17 cellular contexts compared by ENCODE assay signal in the genomic region with DNA sequence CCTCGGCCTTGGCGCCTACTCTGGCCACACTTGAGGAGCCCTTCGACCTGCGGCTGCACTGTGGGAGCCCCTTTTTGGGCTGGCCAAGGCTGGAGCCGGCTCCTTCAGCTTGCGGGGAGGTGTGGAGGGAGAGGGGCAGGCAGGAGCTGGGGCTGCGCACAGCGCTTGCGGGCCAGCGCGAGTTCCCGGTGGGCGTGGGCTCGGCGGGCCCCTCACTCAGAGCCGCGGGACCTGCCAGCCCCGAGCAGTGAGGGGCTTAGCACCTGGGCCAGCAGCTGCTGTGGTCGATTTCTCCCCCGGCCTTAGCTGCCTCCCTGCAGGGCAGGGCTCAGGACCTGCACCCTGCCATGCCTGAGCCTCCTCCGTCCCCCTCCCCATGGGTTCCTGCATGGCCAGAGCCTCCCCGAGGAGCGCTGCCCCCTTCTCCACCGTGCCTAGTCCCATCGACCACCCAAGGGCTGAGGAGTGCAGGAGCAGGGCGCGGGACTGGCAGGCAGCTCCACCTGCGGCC.
DNase-seq lines count a peak whose midpoint lies in the region; ATAC-seq and TF ChIP-seq lines count a peak whose summit lies in the region.
"Had no signal": no experiment of that assay in that cellular context is flagged by ENCODE, and none has a peak within 500 bp of the region (broad histone marks: within the 10 kb centered on the region; RNA-seq: fewer than 3 reads in every experiment).

No MANE protein-coding gene starts in this region.

- intact Hi-C loops in left cardiac atrium (cut with DNase I): no loop called here
- intact Hi-C loops in Right ventricle myocardium inferior (cut with DNase I): no loop called here
- intact Hi-C loops in posterior vena cava (cut with DNase I): no loop called here
- intact Hi-C loops in aorta (cut with DNase I): no loop called here

- CTCF ChIA-PET in WTC11 (lab: Charles Lee): no interaction called here

- no peaks in the 10 kb centered on the region for H3K36me3 ChIP-seq in aorta (ENCODE audit: control insufficient read depth in 1 of 2, insufficient read depth in 2 of 2, low read length in 1 of 2)

- no peaks in the 10 kb centered on the region for H3K27me3 ChIP-seq in aorta (ENCODE audit: control insufficient read depth in 1 of 2, insufficient read depth in 2 of 2, low read length in 1 of 2)

- H3K9me3 Mint-ChIP-seq in WTC11: peaks cover 12% of the 10 kb centered on the region

- no peak for TF ChIP-seq CTCF in WTC11 (IDR thresholded peaks at IDR 0.05)

- peaks cover 8% of the 10 kb centered on the region for H3K4me1 Mint-ChIP-seq in WTC11

- ATAC-seq in left cardiac atrium (no peak), Right ventricle myocardium inferior (no peak), WTC11 (no peak), aorta (ENCODE audit: low FRiP score) (no peak)
- ATAC-seq: GM12878, K562 had no signal

- DNase-seq in left cardiac atrium (peak; percentile 17), Right ventricle myocardium inferior (ENCODE audit: missing footprints) (no peak), WTC11 (ENCODE audit: low spot score) (peak; percentile 9), posterior vena cava (ENCODE audit: low spot score) (peak; percentile 73), aorta (peak; percentile 38 to 64), NCI-H226 (no peak), NCI-H345 treated with DMSO at 0.1 percent for 48 hours (lab: John Stamatoyannopoulos, UW; ENCODE audit: unreplicated experiment) (no peak)
- DNase-seq: AML-193; Calu3; CD4-positive, alpha-beta T cell; NCI-H1436 treated with DMSO at 0.1 percent for 48 hours; NCI-H2081; NCI-H526; RPMI8226 had no signal

- H3K4me3 ChIP-seq in aorta (ENCODE audit: low read length in 2 of 2): no peak overlapping the region
- H3K4me3 ChIP-seq: GM12878, K562 had no signal

- peaks cover 1% of the 10 kb centered on the region for H3K9me3 ChIP-seq in aorta (ENCODE audit: control insufficient read depth, low read length)

- POLR2A ChIA-PET in WTC11 (lab: Charles Lee): no interaction called here

- 97% methylated on average over 26 to 28 of the region's 28 CpGs for WGBS in aorta, 2 donors

- H3K27ac Mint-ChIP-seq in WTC11: no peak overlapping the region
- H3K27ac Mint-ChIP-seq: CD4-positive, alpha-beta T cell had no signal

- peaks cover 11% of the 10 kb centered on the region for H3K36me3 Mint-ChIP-seq in WTC11

- no peaks in the 10 kb centered on the region for H3K4me1 ChIP-seq in aorta (ENCODE audit: control insufficient read depth in 1 of 2, insufficient read depth in 2 of 2, low read length in 2 of 2)

- H3K27ac ChIP-seq in aorta (ENCODE audit: low read depth in 1 of 2, low read length in 2 of 2): no peak overlapping the region
- H3K27ac ChIP-seq: HL-60 had no signal

- no peak overlapping the region for H3K4me3 Mint-ChIP-seq in WTC11
- H3K4me3 Mint-ChIP-seq: CD4-positive, alpha-beta T cell had no signal

- no peaks in the 10 kb centered on the region for H3K27me3 Mint-ChIP-seq in WTC11 (ENCODE audit: low read depth)
- H3K27me3 Mint-ChIP-seq: CD4-positive, alpha-beta T cell had no signal

TF ChIP-seq in WTC11, 78 proteins besides CTCF, POLR2A, EP300 and RAD21:
- no peak for TF ChIP-seq EMX1 (CRISPR knock-in tag; IDR thresholded peaks at IDR 0.05)
- TF ChIP-seq, protein P1, sequence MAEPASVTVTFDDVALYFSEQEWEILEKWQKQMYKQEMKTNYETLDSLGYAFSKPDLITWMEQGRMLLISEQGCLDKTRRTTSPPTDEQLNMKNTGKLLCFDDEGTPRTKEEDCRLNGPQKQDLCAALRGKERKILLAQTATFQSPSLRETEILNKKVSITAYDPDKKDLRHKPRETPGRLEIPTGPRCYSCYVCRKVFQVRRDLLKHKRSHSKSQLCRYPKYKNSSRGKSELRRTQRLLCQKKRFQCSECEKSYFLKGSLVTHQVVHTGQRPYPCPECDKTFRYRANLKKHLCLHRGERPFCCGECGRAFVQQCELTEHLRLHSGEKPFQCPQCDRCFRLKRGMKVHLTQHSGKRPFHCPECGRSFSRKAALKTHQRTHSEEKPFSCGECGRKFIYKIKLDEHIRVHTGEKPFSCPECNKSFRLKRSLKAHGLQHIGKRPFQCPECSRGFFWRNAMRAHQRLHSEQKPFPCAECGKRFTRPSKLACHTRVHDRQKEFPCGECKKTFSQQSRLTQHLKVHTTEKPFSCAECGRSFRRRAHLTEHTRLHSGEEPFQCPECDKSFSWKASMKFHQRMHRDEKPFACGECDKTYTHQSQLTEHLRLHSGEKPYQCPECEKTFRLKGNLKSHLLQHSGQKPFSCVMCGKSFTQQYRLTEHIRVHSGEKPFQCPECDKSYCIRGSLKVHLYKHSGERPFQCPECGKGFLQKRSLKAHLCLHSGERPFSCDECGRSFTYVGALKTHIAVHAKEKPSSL (CRISPR knock-in tag; conservative IDR thresholded peaks at IDR 0.05): no peak
- TF ChIP-seq, protein P2, sequence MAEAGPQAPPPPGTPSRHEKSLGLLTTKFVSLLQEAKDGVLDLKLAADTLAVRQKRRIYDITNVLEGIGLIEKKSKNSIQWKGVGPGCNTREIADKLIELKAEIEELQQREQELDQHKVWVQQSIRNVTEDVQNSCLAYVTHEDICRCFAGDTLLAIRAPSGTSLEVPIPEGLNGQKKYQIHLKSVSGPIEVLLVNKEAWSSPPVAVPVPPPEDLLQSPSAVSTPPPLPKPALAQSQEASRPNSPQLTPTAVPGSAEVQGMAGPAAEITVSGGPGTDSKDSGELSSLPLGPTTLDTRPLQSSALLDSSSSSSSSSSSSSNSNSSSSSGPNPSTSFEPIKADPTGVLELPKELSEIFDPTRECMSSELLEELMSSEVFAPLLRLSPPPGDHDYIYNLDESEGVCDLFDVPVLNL (CRISPR knock-in tag; IDR thresholded peaks at IDR 0.05; ENCODE audit: borderline replicate concordance, low read depth): no peak
- TF ChIP-seq, protein P3, sequence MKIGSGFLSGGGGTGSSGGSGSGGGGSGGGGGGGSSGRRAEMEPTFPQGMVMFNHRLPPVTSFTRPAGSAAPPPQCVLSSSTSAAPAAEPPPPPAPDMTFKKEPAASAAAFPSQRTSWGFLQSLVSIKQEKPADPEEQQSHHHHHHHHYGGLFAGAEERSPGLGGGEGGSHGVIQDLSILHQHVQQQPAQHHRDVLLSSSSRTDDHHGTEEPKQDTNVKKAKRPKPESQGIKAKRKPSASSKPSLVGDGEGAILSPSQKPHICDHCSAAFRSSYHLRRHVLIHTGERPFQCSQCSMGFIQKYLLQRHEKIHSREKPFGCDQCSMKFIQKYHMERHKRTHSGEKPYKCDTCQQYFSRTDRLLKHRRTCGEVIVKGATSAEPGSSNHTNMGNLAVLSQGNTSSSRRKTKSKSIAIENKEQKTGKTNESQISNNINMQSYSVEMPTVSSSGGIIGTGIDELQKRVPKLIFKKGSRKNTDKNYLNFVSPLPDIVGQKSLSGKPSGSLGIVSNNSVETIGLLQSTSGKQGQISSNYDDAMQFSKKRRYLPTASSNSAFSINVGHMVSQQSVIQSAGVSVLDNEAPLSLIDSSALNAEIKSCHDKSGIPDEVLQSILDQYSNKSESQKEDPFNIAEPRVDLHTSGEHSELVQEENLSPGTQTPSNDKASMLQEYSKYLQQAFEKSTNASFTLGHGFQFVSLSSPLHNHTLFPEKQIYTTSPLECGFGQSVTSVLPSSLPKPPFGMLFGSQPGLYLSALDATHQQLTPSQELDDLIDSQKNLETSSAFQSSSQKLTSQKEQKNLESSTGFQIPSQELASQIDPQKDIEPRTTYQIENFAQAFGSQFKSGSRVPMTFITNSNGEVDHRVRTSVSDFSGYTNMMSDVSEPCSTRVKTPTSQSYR (CRISPR knock-in tag; IDR thresholded peaks at IDR 0.05): no peak
- TF ChIP-seq MYBL2 (CRISPR knock-in tag; IDR thresholded peaks at IDR 0.05): no peak
- TF ChIP-seq SMAD3 (CRISPR knock-in tag; IDR thresholded peaks at IDR 0.05; ENCODE audit: borderline replicate concordance): no peak
- TF ChIP-seq CBFB (CRISPR knock-in tag; IDR thresholded peaks at IDR 0.05; ENCODE audit: low read depth): no peak
- TF ChIP-seq, protein P4, sequence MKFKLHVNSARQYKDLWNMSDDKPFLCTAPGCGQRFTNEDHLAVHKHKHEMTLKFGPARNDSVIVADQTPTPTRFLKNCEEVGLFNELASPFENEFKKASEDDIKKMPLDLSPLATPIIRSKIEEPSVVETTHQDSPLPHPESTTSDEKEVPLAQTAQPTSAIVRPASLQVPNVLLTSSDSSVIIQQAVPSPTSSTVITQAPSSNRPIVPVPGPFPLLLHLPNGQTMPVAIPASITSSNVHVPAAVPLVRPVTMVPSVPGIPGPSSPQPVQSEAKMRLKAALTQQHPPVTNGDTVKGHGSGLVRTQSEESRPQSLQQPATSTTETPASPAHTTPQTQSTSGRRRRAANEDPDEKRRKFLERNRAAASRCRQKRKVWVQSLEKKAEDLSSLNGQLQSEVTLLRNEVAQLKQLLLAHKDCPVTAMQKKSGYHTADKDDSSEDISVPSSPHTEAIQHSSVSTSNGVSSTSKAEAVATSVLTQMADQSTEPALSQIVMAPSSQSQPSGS (CRISPR knock-in tag; IDR thresholded peaks at IDR 0.05; ENCODE audit: borderline replicate concordance, low read depth): no peak
- no peak for TF ChIP-seq RELA (CRISPR knock-in tag; IDR thresholded peaks at IDR 0.05; ENCODE audit: borderline replicate concordance)
- TF ChIP-seq, protein P5, sequence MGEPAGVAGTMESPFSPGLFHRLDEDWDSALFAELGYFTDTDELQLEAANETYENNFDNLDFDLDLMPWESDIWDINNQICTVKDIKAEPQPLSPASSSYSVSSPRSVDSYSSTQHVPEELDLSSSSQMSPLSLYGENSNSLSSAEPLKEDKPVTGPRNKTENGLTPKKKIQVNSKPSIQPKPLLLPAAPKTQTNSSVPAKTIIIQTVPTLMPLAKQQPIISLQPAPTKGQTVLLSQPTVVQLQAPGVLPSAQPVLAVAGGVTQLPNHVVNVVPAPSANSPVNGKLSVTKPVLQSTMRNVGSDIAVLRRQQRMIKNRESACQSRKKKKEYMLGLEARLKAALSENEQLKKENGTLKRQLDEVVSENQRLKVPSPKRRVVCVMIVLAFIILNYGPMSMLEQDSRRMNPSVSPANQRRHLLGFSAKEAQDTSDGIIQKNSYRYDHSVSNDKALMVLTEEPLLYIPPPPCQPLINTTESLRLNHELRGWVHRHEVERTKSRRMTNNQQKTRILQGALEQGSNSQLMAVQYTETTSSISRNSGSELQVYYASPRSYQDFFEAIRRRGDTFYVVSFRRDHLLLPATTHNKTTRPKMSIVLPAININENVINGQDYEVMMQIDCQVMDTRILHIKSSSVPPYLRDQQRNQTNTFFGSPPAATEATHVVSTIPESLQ (CRISPR knock-in tag; IDR thresholded peaks at IDR 0.05): no peak

Comparison
In these comparisons a context has a peak if more than half of its experiments do, and no peak if none do; other contexts are left out.
1. DNase-seq: peak in left cardiac atrium (single experiment), WTC11 (single experiment), posterior vena cava (single experiment) and aorta (2 of 2); none in Right ventricle myocardium inferior (single experiment), NCI-H226 (single experiment) and NCI-H345 treated with DMSO at 0.1 percent for 48 hours (single experiment).